In genomic region chr19:34676697-34677385, GRCh38 we compare ENCODE assay signal across 2 cellular contexts.
TF ChIP-seq lines count a peak whose summit lies in the region.

TSS of gene SCGB2B2 (minus strand) at chr19:34677159. CDS start at chr19:34594563, 82,596 bp downstream.

TF ChIP-seq in HEK293, 187 proteins besides CTCF, POLR2A, EP300 and RAD21 (continued from another document and continues in another):
- TF ChIP-seq MYNN (tag by site-specific recombination; IDR thresholded peaks at IDR 0.05; ENCODE audit: borderline replicate concordance) (no peak; the same call in 1 of the 2 replicates), ZNF266 (tag by site-specific recombination; IDR thresholded peaks at IDR 0.05; ENCODE audit: low read depth) (no peak), SALL2 (tag by site-specific recombination; IDR thresholded peaks at IDR 0.05; ENCODE audit: borderline replicate concordance) (no peak; the same call in 1 of the 2 replicates), KLF1 (tag by site-specific recombination; IDR thresholded peaks at IDR 0.05) (peak; percentile 79), ZNF416 (tag by site-specific recombination; IDR thresholded peaks at IDR 0.05) (peak; percentile 73; the same call in 1 of the 2 replicates), ZNF548 (tag by site-specific recombination; IDR thresholded peaks at IDR 0.05) (peak; percentile 72; the same call in 1 of the 2 replicates), ZNF174 (tag by site-specific recombination; IDR thresholded peaks at IDR 0.05) (no peak), ZNF433 (tag by site-specific recombination; IDR thresholded peaks at IDR 0.05; ENCODE audit: low read depth) (no peak), ZNF280C (tag by site-specific recombination; IDR thresholded peaks at IDR 0.05) (no peak), ZNF311 (tag by site-specific recombination; IDR thresholded peaks at IDR 0.05; ENCODE audit: borderline replicate concordance) (no peak), ZNF19 (tag by site-specific recombination; IDR thresholded peaks at IDR 0.05; ENCODE audit: low read depth) (0 out of 2 replicates have a peak, but pooled peaks have one; percentile 2), ZNF10 (tag by site-specific recombination; IDR thresholded peaks at IDR 0.05) (no peak), ZBTB44 (tag by site-specific recombination; IDR thresholded peaks at IDR 0.05) (peak; percentile 78), ZNF354C (tag by site-specific recombination; IDR thresholded peaks at IDR 0.05; ENCODE audit: borderline replicate concordance, low read depth) (no peak), ZNF366 (tag by site-specific recombination; conservative IDR thresholded peaks at IDR 0.05) (peak; percentile 52), ZNF423 (tag by site-specific recombination; IDR thresholded peaks at IDR 0.05) (no peak), ZNF692 (tag by site-specific recombination; IDR thresholded peaks at IDR 0.05) (peak; percentile 84), ZNF600 (tag by site-specific recombination; IDR thresholded peaks at IDR 0.05) (peak; percentile 97), ZNF792 (tag by site-specific recombination; IDR thresholded peaks at IDR 0.05) (peak; percentile 90; the same call in 1 of the 2 replicates), ZNF473 (tag by site-specific recombination; IDR thresholded peaks at IDR 0.05) (no peak), ZNF701 (tag by site-specific recombination; IDR thresholded peaks at IDR 0.05) (0 out of 2 replicates have a peak, but pooled peaks have one; percentile 61), ZFP69B (tag by site-specific recombination; IDR thresholded peaks at IDR 0.05) (peak; percentile 95), ZNF561 (tag by site-specific recombination; IDR thresholded peaks at IDR 0.05; ENCODE audit: borderline replicate concordance) (peak; percentile 94), ZNF175 (tag by site-specific recombination; IDR thresholded peaks at IDR 0.05) (no peak), ZBTB17 (tag by site-specific recombination; IDR thresholded peaks at IDR 0.05) (peak; percentile 94), SCRT2 (tag by site-specific recombination; IDR thresholded peaks at IDR 0.05) (no peak; the same call in 1 of the 2 replicates)

TF ChIP-seq in GM12878, 131 proteins besides CTCF, POLR2A, EP300 and RAD21 (continued from another document):
- TF ChIP-seq HDAC2 (IDR thresholded peaks at IDR 0.05) = no peak
- TF ChIP-seq SUPT20H (IDR thresholded peaks at IDR 0.05; ENCODE audit: borderline replicate concordance, control insufficient read depth, low read depth, low read length) = no peak
- no peak for TF ChIP-seq POLR2AphosphoS5 (IDR thresholded peaks at IDR 0.05; ENCODE audit: low read length)
- no peak for TF ChIP-seq LARP7 (IDR thresholded peaks at IDR 0.05)
- no peak for TF ChIP-seq MTA3 (IDR thresholded peaks at IDR 0.05; ENCODE audit: borderline replicate concordance, low read length)
- TF ChIP-seq USF2 (IDR thresholded peaks at IDR 0.05; ENCODE audit: borderline replicate concordance, low read depth, low read length) = no peak
- peak; percentile 7 for TF ChIP-seq ZZZ3 (IDR thresholded peaks at IDR 0.05; ENCODE audit: control insufficient read depth, insufficient read length, low read depth)
- no peak for TF ChIP-seq BCL11A (IDR thresholded peaks at IDR 0.05; ENCODE audit: low read depth, low read length)
- no peak for TF ChIP-seq ZNF217 (IDR thresholded peaks at IDR 0.05)
- TF ChIP-seq GABPA (IDR thresholded peaks at IDR 0.05; ENCODE audit: low read depth) = peak; percentile 99
- peak; percentile 89 for TF ChIP-seq YY1 (IDR thresholded peaks at IDR 0.05; ENCODE audit: low read depth, low read length)
- TF ChIP-seq IKZF1 (conservative IDR thresholded peaks at IDR 0.05) = no peak
- TF ChIP-seq PAX8 (IDR thresholded peaks at IDR 0.05) = no peak
- TF ChIP-seq ZNF207 (IDR thresholded peaks at IDR 0.05; ENCODE audit: borderline replicate concordance) = peak; percentile 49; the same call in 1 of the 2 replicates
- peak; percentile 71 for TF ChIP-seq KLF5 (IDR thresholded peaks at IDR 0.05; ENCODE audit: partially characterized antibody)
- TF ChIP-seq NRF1 (conservative IDR thresholded peaks at IDR 0.05; ENCODE audit: low read depth, low read length) = no peak
- TF ChIP-seq PBX3 (IDR thresholded peaks at IDR 0.05; ENCODE audit: insufficient replicate concordance, low read depth, low read length) = no peak
- no peak for TF ChIP-seq ASH2L (IDR thresholded peaks at IDR 0.05; ENCODE audit: borderline replicate concordance, low read depth)
- TF ChIP-seq STAT3 (IDR thresholded peaks at IDR 0.05; ENCODE audit: low read depth, low read length) = no peak
- peak; percentile 97 for TF ChIP-seq MTA2 (IDR thresholded peaks at IDR 0.05; ENCODE audit: low read depth)
- TF ChIP-seq ZBTB11 (CRISPR knock-in tag; IDR thresholded peaks at IDR 0.05) = peak; percentile 90
- TF ChIP-seq HCFC1 (IDR thresholded peaks at IDR 0.05; ENCODE audit: low read length) = peak; percentile 71; the same call in 1 of the 2 replicates
- TF ChIP-seq MEF2A (IDR thresholded peaks at IDR 0.05; ENCODE audit: insufficient read depth, low read depth, low read length) = no peak
- peak; percentile 79 for TF ChIP-seq E4F1 (IDR thresholded peaks at IDR 0.05; ENCODE audit: borderline replicate concordance, partially characterized antibody)
- no peak for TF ChIP-seq SKIL (IDR thresholded peaks at IDR 0.05; ENCODE audit: low read depth, poor library complexity, severe bottlenecking)
- peak in 1 of 2 experiments; percentile 72; a peak in 1 of 4 replicates for TF ChIP-seq SRF (IDR thresholded peaks at IDR 0.05; ENCODE audit: low read depth in 2 of 2, low read length in 2 of 2)
- no peak for TF ChIP-seq NKRF (conservative IDR thresholded peaks at IDR 0.05)
- TF ChIP-seq ZNF384 (IDR thresholded peaks at IDR 0.05; ENCODE audit: borderline replicate concordance, low read depth, low read length) = no peak
- TF ChIP-seq MYC (IDR thresholded peaks at IDR 0.05; ENCODE audit: insufficient read depth, insufficient read length, insufficient replicate concordance, low read length, severe bottlenecking) = no peak
- TF ChIP-seq ZBTB40 (IDR thresholded peaks at IDR 0.05; ENCODE audit: borderline replicate concordance) = peak; percentile 99
- no peak for TF ChIP-seq ATF3 (IDR thresholded peaks at IDR 0.05; ENCODE audit: borderline replicate concordance, extremely low read depth, low read depth, low read length)
